ENCODE assay signal across 17 cellular contexts in genomic region chr1:214124281-214124805, GRCh38.
A peak's percentile ranks its signal among the peaks of the same experiment; 100 is the strongest.
DNase-seq lines count a peak whose midpoint lies in the region; ATAC-seq, FAIRE-seq and TF ChIP-seq lines count a peak whose summit lies in the region.
"Had no signal": no experiment of that assay in that cellular context is flagged by ENCODE, and none has a peak within 500 bp of the region (broad histone marks: within the 10 kb centered on the region; RNA-seq: fewer than 3 reads in every experiment).

No MANE protein-coding gene starts in this region.

- H4K20me1 ChIP-seq in HepG2 (ENCODE audit: insufficient read depth, low read length) (no peaks in the 10 kb centered on the region), PC-3 (ENCODE audit: low read length) (no peaks in the 10 kb centered on the region)

- POLR2A ChIA-PET in HepG2 (lab: Yijun Ruan, JAX) (interaction anchor here (1.1 to 5.1 kb wide), 4 partner anchors 74 to 136 kb away, joined by 5 to 52 read pairs (median 14); partner anchors contain the start of gene PROX1), PC-3 (lab: Charles Lee; ENCODE audit: unreplicated experiment) (no interaction called here)

- H3K4me3 ChIP-seq in HepG2 (replicated peaks in 1 of 3; ENCODE audit: insufficient read depth in 1 of 3, low read depth in 2 of 3, low read length in 3 of 3): no peak overlapping the region
- H3K4me3 ChIP-seq in pancreas: no peak overlapping the region
- H3K4me3 ChIP-seq in PC-3 (ENCODE audit: low read length): no peak overlapping the region
- no peak overlapping the region for H3K4me3 ChIP-seq in Peyer's patch

- in situ Hi-C loops in HepG2 (cut with HindIII; ENCODE audit: extremely low pct_ligation_motif_present, low pct_unique_long_range_greater_than_20kb): loop anchor here (10.0 to 25.0 kb wide), 5 partner anchors 112 to 1000 kb away; no protein-coding TSS in a partner anchor

- CTCF ChIA-PET in HepG2 (lab: Yijun Ruan, JAX; ENCODE audit: low intra/inter-chr PET ratio, low total read pairs) (no interaction called here), PC-3 (lab: Charles Lee) (no interaction called here)

- no peak for TF ChIP-seq POLR2A in HepG2 (IDR thresholded peaks at IDR 0.05; ENCODE audit: insufficient read depth in 1 of 2, low read depth in 2 of 2, low read length in 2 of 2)
- TF ChIP-seq POLR2A in GM12892 (IDR thresholded peaks at IDR 0.05; ENCODE audit: low read depth, low read length): no peak
- TF ChIP-seq POLR2A in Peyer's patch (IDR thresholded peaks at IDR 0.05): no peak

- TF ChIP-seq EP300 in HepG2 (IDR thresholded peaks at IDR 0.05; ENCODE audit: low read depth in 2 of 2, low read length in 2 of 2): no peak
- no peak for TF ChIP-seq EP300 in HepG2 (CRISPR knock-in tag; IDR thresholded peaks at IDR 0.05; ENCODE audit: borderline replicate concordance)

- H3K4me2 ChIP-seq in HepG2 (ENCODE audit: low read depth, low read length) (no peak overlapping the region), PC-3 (ENCODE audit: low read length) (no peak overlapping the region)

- H3K4me1 ChIP-seq in HepG2 (ENCODE audit: insufficient read depth, low read length) (peaks cover 62% of the 10 kb centered on the region), pancreas (peaks cover 0 to 4% (median 4%) of the 10 kb centered on the region in 3 donors), PC-3 (ENCODE audit: insufficient read depth, low read length) (peaks cover 11% of the 10 kb centered on the region), Peyer's patch (no peaks in the 10 kb centered on the region)

- H3K9ac ChIP-seq in HepG2 (ENCODE audit: insufficient read depth, low read depth, low read length) (no peak overlapping the region), PC-3 (ENCODE audit: low read length) (no peak overlapping the region)

- no peaks in the 10 kb centered on the region for H3K27me3 ChIP-seq in HepG2 (ENCODE audit: control insufficient read depth in 1 of 2, insufficient read depth in 2 of 2, low read length in 2 of 2)
- no peaks in the 10 kb centered on the region for H3K27me3 ChIP-seq in pancreas
- H3K27me3 ChIP-seq in PC-3 (ENCODE audit: low read length): peaks cover 35% of the 10 kb centered on the region; the same call in 1 of the 2 replicates
- H3K27me3 ChIP-seq in Peyer's patch: no peaks in the 10 kb centered on the region

- FAIRE-seq in HepG2 (lab: Jason Lieb, UNC): no peak
- no peak for FAIRE-seq in pancreas (lab: Jason Lieb, UNC)
- FAIRE-seq in GM12892 (lab: Jason Lieb, UNC): no peak
- FAIRE-seq: H54 had no signal

- ATAC-seq in HepG2 (no peak), pancreas (no peak), PC-3 (no peak)

- peak overlapping the region; percentile 55 for H3K27ac ChIP-seq in HepG2 (ENCODE audit: extremely low read length, insufficient read depth, low read length)
- H3K27ac ChIP-seq in pancreas: peak overlapping the region in 3 of 4 donors; percentile 40 to 51 (median 40)
- H3K27ac ChIP-seq in PC-3 (ENCODE audit: low read length): no peak overlapping the region
- H3K27ac ChIP-seq in Peyer's patch: no peak overlapping the region

- H3K9me3 ChIP-seq in HepG2 (ENCODE audit: low read length) (no peaks in the 10 kb centered on the region), pancreas (no peaks in the 10 kb centered on the region), PC-3 (ENCODE audit: low read length) (no peaks in the 10 kb centered on the region), Peyer's patch (no peaks in the 10 kb centered on the region)

- no peaks in the 10 kb centered on the region for H3K79me2 ChIP-seq in HepG2 (ENCODE audit: insufficient read depth, low read length)
- no peaks in the 10 kb centered on the region for H3K79me2 ChIP-seq in PC-3 (ENCODE audit: low read length)

- H3K9me2 ChIP-seq in PC-3 (replicated peaks; ENCODE audit: low read length): no peaks in the 10 kb centered on the region

- TF ChIP-seq CTCF in HepG2 (CRISPR knock-in tag; IDR thresholded peaks at IDR 0.05) (no peak), pancreas (IDR thresholded peaks at IDR 0.05) (no peak), PC-3 (conservative IDR thresholded peaks at IDR 0.05; ENCODE audit: low read depth, low read length) (no peak), Peyer's patch (IDR thresholded peaks at IDR 0.05) (no peak)

- no peak overlapping the region for H2AFZ ChIP-seq in HepG2 (ENCODE audit: low read length)
- H2AFZ ChIP-seq in PC-3 (ENCODE audit: low read length): no peak overlapping the region

- 88% methylated on average over 7 of the region's 7 CpGs for WGBS in HepG2 (ENCODE audit: low lambda C conversion rate)
- 64 to 65% methylated on average over 7 of the region's 7 CpGs for WGBS in pancreas, 2 donors

- BruUV-seq in HepG2 (replicated peaks; lab: Mats Ljungman, UMichigan) (no TSS peak), PC-3 (replicated peaks; lab: Mats Ljungman, UMichigan) (no TSS peak)

- no peak for TF ChIP-seq RAD21 in HepG2 (CRISPR knock-in tag; IDR thresholded peaks at IDR 0.05)

- H3K36me3 ChIP-seq in HepG2 (replicated peaks in 1 of 2; ENCODE audit: control insufficient read depth in 1 of 2, insufficient read depth in 2 of 2, low read length in 2 of 2) (no peaks in the 10 kb centered on the region), pancreas (no peaks in the 10 kb centered on the region), PC-3 (ENCODE audit: low read depth, low read length) (no peaks in the 10 kb centered on the region), Peyer's patch (no peaks in the 10 kb centered on the region)

- no peaks in the 10 kb centered on the region for H3F3A ChIP-seq in PC-3 (ENCODE audit: low read length, unreplicated experiment)

- peak; percentile 41 for DNase-seq in ELF-1 (ENCODE audit: low read depth, low spot score)
- DNase-seq in RPMI7951 (ENCODE audit: low read depth): peak; percentile 86
- no peak for DNase-seq in HepG2 (ENCODE audit: low spot score)
- no peak for DNase-seq in pancreas
- no peak for DNase-seq in NCI-H345 treated with DMSO at 0.1 percent for 48 hours (lab: John Stamatoyannopoulos, UW; ENCODE audit: unreplicated experiment)
- DNase-seq in GM12892 (ENCODE audit: insufficient read length): no peak
- DNase-seq in PC-3: no peak
- DNase-seq in Peyer's patch: no peak
- DNase-seq: AML-193; CD4-positive, CD25-positive, alpha-beta regulatory T cell; DMS79 treated with DMSO at 0.1 percent for 48 hours; KG1; NCI-H1092 treated with DMSO at 0.1 percent for 48 hours; NCI-H187 treated with DMSO at 0.1 percent for 48 hours; NCI-H2171; NCI-H82 had no signal

- intact Hi-C loops in HepG2 (cut with micrococcal nuclease; ENCODE audit: unreplicated experiment) (loop anchor here (5.0 kb wide), 2 partner anchors 117 to 1002 kb away; no protein-coding TSS in a partner anchor), pancreas (cut with DNase I) (loop anchor here in 1 of 3 donors (10.0 kb wide), 1 partner anchor 880 kb away; no protein-coding TSS in a partner anchor), PC-3 (cut with micrococcal nuclease) (no loop called here)

TF ChIP-seq in HepG2, 621 proteins besides CTCF, POLR2A, EP300 and RAD21:
- 0 out of 2 replicates have a peak, but pooled peaks have one; percentile 8 for TF ChIP-seq PATZ1 (CRISPR knock-in tag; IDR thresholded peaks at IDR 0.05)
- peak; percentile 85 for TF ChIP-seq PRPF4 (IDR thresholded peaks at IDR 0.05; ENCODE audit: low read depth, low read length, poor library complexity, severe bottlenecking)
- peak; percentile 65 for TF ChIP-seq ZBTB38 (CRISPR knock-in tag; IDR thresholded peaks at IDR 0.05)
- TF ChIP-seq ATF1 (CRISPR knock-in tag; IDR thresholded peaks at IDR 0.05): no peak

Comparison
In these comparisons a context has a peak if more than half of its experiments do, and no peak if none do; other contexts are left out.
1. DNase-seq: peak in ELF-1 (single experiment) and RPMI7951 (single experiment); none in HepG2 (single experiment), pancreas (0 of 6), NCI-H345 treated with DMSO at 0.1 percent for 48 hours (single experiment), GM12892 (single experiment), PC-3 (single experiment) and Peyer's patch (0 of 3).
2. H3K27ac ChIP-seq: peak in HepG2 (single experiment) and pancreas (3 of 4); none in PC-3 (single experiment) and Peyer's patch (0 of 4).